18 cellular contexts compared by ENCODE assay signal in the genomic region with DNA sequence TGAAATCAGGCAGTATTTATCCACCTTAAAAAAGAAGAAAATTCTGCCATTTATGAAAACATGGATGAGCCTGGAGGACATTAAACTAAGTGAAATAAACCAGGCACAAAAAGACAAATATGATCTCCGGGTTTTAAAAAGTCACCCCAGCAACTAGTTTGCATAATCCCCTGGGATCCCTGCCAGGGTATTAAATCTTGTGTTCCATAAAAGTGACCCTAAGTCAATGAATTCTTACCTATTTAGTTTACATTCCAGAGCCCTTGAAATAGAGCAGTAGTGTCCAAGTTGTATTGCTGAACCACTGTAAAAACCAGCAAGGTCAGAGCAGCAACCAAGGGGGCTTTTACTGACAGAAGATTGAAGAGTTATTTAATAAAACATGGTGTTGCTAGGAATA.
"Had no signal": no experiment of that assay in that cellular context is flagged by ENCODE, and none has a peak within 500 bp of the region (broad histone marks: within the 10 kb centered on the region; RNA-seq: fewer than 3 reads in every experiment).

No MANE protein-coding gene starts in this region.

- DNase-seq: activated B cell treated with CpG ODN at 0.5 μM for 24 hours; activated CD4-positive, alpha-beta T cell treated with anti-CD3 and anti-CD28 coated beads, Interleukin-2, amount 10 ng/mL, durations not matched to agents 24 days and 14 days; activated naive CD4-positive, alpha-beta T cell treated with Interleukin-2 at 50 U/mL for 16 hours; brain microvascular endothelial cell; dermis blood vessel endothelial cell; erythroblast; foreskin keratinocyte; immature natural killer cell; left cardiac atrium; mucosa of descending colon; natural killer cell; occipital lobe; psoas muscle; stimulated activated CD4-positive, alpha-beta T cell treated with anti-CD3 and anti-CD28 coated beads, Interleukin-4, amount 100 ng/mL, for 4 hours; stomach; uterus had no signal

- H3K4me1 Mint-ChIP-seq: activated B cell treated with CpG ODN at 0.5 μM for 24 hours; activated CD4-positive, alpha-beta T cell treated with anti-CD3 and anti-CD28 coated beads, Interleukin-2, amount 10 ng/mL, durations not matched to agents 24 days and 14 days; immature natural killer cell; natural killer cell had no signal

- H3K4me1 ChIP-seq: foreskin keratinocyte, psoas muscle, stomach, uterus had no signal

- H3K27ac ChIP-seq: brain microvascular endothelial cell, foreskin keratinocyte, psoas muscle, stomach, thoracic aorta, uterus had no signal

- ATAC-seq: foreskin keratinocyte, left cardiac atrium, mucosa of descending colon, natural killer cell, psoas muscle had no signal

- H3K36me3 ChIP-seq: brain microvascular endothelial cell, stomach, thoracic aorta, uterus had no signal

- H3K27me3 ChIP-seq: brain microvascular endothelial cell, foreskin keratinocyte, stomach, uterus had no signal

- H3K27ac Mint-ChIP-seq: activated B cell treated with CpG ODN at 0.5 μM for 24 hours; activated CD4-positive, alpha-beta T cell treated with anti-CD3 and anti-CD28 coated beads, Interleukin-2, amount 10 ng/mL, durations not matched to agents 24 days and 14 days; immature natural killer cell; natural killer cell had no signal

- H3K4me3 ChIP-seq: lung, mucosa of descending colon, psoas muscle, stomach, thoracic aorta, uterus had no signal

- H3K4me3 Mint-ChIP-seq: activated B cell treated with CpG ODN at 0.5 μM for 24 hours; activated CD4-positive, alpha-beta T cell treated with anti-CD3 and anti-CD28 coated beads, Interleukin-2, amount 10 ng/mL, durations not matched to agents 24 days and 14 days; immature natural killer cell; natural killer cell had no signal

- H3K27me3 Mint-ChIP-seq: activated B cell treated with CpG ODN at 0.5 μM for 24 hours; activated CD4-positive, alpha-beta T cell treated with anti-CD3 and anti-CD28 coated beads, Interleukin-2, amount 10 ng/mL, durations not matched to agents 24 days and 14 days had no signal

- H3K9me3 ChIP-seq: mucosa of descending colon, psoas muscle, stomach, thoracic aorta, uterus had no signal
